ENCODE assay signal across 9 cellular contexts in genomic region chr5:135140805-135141204, GRCh38.
A peak's percentile ranks its signal among the peaks of the same experiment; 100 is the strongest.
DNase-seq lines count a peak whose midpoint lies in the region; ATAC-seq, FAIRE-seq and TF ChIP-seq lines count a peak whose summit lies in the region.
"Had no signal": no experiment of that assay in that cellular context is flagged by ENCODE, and none has a peak within 500 bp of the region (broad histone marks: within the 10 kb centered on the region; RNA-seq: fewer than 3 reads in every experiment).

No MANE protein-coding gene starts in this region.

- WGBS in lower leg skin, 2 donors: 55 to 57% methylated on average over 6 to 7 of the region's 7 CpGs

- no peak for TF ChIP-seq CTCF in lower leg skin (IDR thresholded peaks at IDR 0.05)

- no peak for TF ChIP-seq POLR2A in lower leg skin (IDR thresholded peaks at IDR 0.05)

- DNase-seq in AG08395 (ENCODE audit: low spot score): peak; percentile 79
- peak; percentile 71 for DNase-seq in HTR-8/SVneo (ENCODE audit: insufficient read length, low spot score)
- DNase-seq in amniotic stem cell (lab: John Stamatoyannopoulos, UW): peak; percentile 85
- DNase-seq in lower leg skin (ENCODE audit: low spot score in 2 of 2): peak; percentile 38 to 82
- DNase-seq in NCI-H2107 (lab: John Stamatoyannopoulos, UW): no peak
- DNase-seq: CD8-positive, alpha-beta memory T cell had no signal

- intact Hi-C loops in lower leg skin (cut with DNase I; ENCODE audit: low total_unique reads): no loop called here

- H3K4me3 ChIP-seq in lower leg skin (ENCODE audit: low read depth, poor library complexity, severe bottlenecking): no peak overlapping the region

- ATAC-seq in GM19035 (IDR thresholded peaks at IDR 0.05; ENCODE audit: unreplicated experiment) (no peak), HG03439 (IDR thresholded peaks at IDR 0.05; ENCODE audit: unreplicated experiment) (no peak), GM21381 (IDR thresholded peaks at IDR 0.05; ENCODE audit: unreplicated experiment) (no peak)

- peak; percentile 20 for FAIRE-seq in HTR-8/SVneo (lab: Jason Lieb, UNC)
